ENCODE assay signal across 9 cellular contexts in the genomic region with DNA sequence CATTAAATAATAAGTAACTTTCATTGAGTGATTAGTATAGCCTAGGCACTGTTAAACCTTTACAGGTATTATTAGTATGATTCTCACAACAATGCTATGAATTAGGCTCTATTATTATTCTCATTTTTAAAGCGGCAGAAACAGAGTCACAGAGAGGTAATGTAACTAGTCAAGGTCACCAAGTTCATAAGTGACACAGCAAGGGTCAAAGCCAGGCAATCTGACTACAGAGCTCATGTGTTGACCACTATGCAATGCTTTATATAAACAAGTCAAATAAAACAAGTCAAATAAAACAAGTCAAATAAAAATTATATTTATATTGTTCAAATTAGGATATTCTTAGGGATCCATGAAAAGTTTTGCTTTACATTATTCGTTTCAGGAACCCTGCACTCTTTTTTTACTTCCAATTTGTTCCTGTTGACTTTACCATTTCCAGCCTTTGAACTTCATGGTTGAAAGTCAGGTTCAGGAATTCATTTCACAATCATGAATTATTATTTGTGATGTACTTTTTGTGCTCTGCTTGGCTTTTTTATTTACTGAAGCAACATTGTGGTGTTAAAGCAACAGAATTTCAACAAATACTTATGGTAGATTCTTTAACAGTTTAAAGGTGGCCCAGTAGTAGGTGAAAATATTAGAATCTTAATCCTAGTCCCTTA. TPM values are rescaled to one million over a fixed set of nuclear protein-coding genes. Genes with fewer than 3 reads are reported as not detected.
"Had no signal": no experiment of that assay in that cellular context is flagged by ENCODE, and none has a peak within 500 bp of the region (broad histone marks: within the 10 kb centered on the region; RNA-seq: fewer than 3 reads in every experiment).

No MANE protein-coding gene starts in this region.

- H3K9ac ChIP-seq: GM23248 had no signal

- DNase-seq: GM23248, GOT3, H9, HCEC 1CT, KBM-7 had no signal

- H3K4me3 Mint-ChIP-seq: H9, IgD-negative memory B cell had no signal

- H2AFZ ChIP-seq: GM23248 had no signal

- H3K27ac ChIP-seq: GM23248 had no signal

- H3K4me1 Mint-ChIP-seq: H9 had no signal

- H3K27me3 Mint-ChIP-seq: IgD-negative memory B cell had no signal

- FAIRE-seq: H54, HTR-8/SVneo had no signal

- H3K27ac Mint-ChIP-seq: H9, IgD-negative memory B cell had no signal

- H3K4me3 ChIP-seq: GM23248 had no signal

RNA-seq across cellular contexts. Expression of a gene that starts 40.4 kb away (rescaled TPM):
- total RNA-seq: HT-29 had no signal
